In genomic region chr3:122992628-122993570, GRCh38 we compare ENCODE assay signal across 14 cellular contexts. TPM values are rescaled to one million over a fixed set of nuclear protein-coding genes. Genes with fewer than 3 reads are reported as not detected.
DNase-seq lines count a peak whose midpoint lies in the region; ATAC-seq and TF ChIP-seq lines count a peak whose summit lies in the region.
"Had no signal": no experiment of that assay in that cellular context is flagged by ENCODE, and none has a peak within 500 bp of the region (broad histone marks: within the 10 kb centered on the region; RNA-seq: fewer than 3 reads in every experiment).

No MANE protein-coding gene starts in this region.

- no peak for DNase-seq in Right ventricle myocardium superior
- DNase-seq in right atrium auricular region (ENCODE audit: low spot score), result no peak
- DNase-seq in cerebellar cortex (ENCODE audit: low spot score), result peak; percentile 53
- DNase-seq in medulla oblongata (ENCODE audit: extremely low spot score), result peak; percentile 45
- no peak for DNase-seq in stimulated activated effector memory CD8-positive, alpha-beta T cell treated with anti-CD3 and anti-CD28 coated beads, Interleukin-12 subunit alpha, Interleukin-12 subunit beta, amount 100 ng/mL, for 72 hours (ENCODE audit: low spot score in 2 of 2)
- DNase-seq in kidney glomerular epithelial cell (lab: John Stamatoyannopoulos, UW), result no peak
- no peak for DNase-seq in NK-92 (lab: John Stamatoyannopoulos, UW; ENCODE audit: unreplicated experiment)
- DNase-seq: activated naive CD4-positive, alpha-beta T cell treated with anti-CD3 and anti-CD28 coated beads, Interleukin-2, amount 50 U/mL, for 16 hours; DMS79 treated with DMSO at 0.1 percent for 48 hours; GOT3; left colon had no signal

- no peaks in the 10 kb centered on the region for H3K36me3 Mint-ChIP-seq in stimulated activated effector memory CD8-positive, alpha-beta T cell treated with anti-CD3 and anti-CD28 coated beads, Interleukin-12 subunit alpha, Interleukin-12 subunit beta, amount 100 ng/mL, for 72 hours

- intact Hi-C loops in Right ventricle myocardium superior (cut with DNase I), result no loop called here

- peak; percentile 18 for ATAC-seq in Right ventricle myocardium superior (ENCODE audit: poor library complexity)
- ATAC-seq in stimulated activated effector memory CD8-positive, alpha-beta T cell treated with anti-CD3 and anti-CD28 coated beads, Interleukin-12 subunit alpha, Interleukin-12 subunit beta, amount 100 ng/mL, for 72 hours, result no peak
- no peak for ATAC-seq in GM21717 (IDR thresholded peaks at IDR 0.05; ENCODE audit: unreplicated experiment)
- ATAC-seq: left colon had no signal

- no peak for TF ChIP-seq CTCF in right atrium auricular region (IDR thresholded peaks at IDR 0.05)

- no peak overlapping the region for H3K27ac ChIP-seq in right atrium auricular region
- H3K27ac ChIP-seq: vagina had no signal

- no peaks in the 10 kb centered on the region for H3K4me1 Mint-ChIP-seq in stimulated activated effector memory CD8-positive, alpha-beta T cell treated with anti-CD3 and anti-CD28 coated beads, Interleukin-12 subunit alpha, Interleukin-12 subunit beta, amount 100 ng/mL, for 72 hours

- no peaks in the 10 kb centered on the region for H3K27me3 ChIP-seq in right atrium auricular region
- H3K27me3 ChIP-seq: vagina had no signal

- H3K27ac Mint-ChIP-seq in stimulated activated effector memory CD8-positive, alpha-beta T cell treated with anti-CD3 and anti-CD28 coated beads, Interleukin-12 subunit alpha, Interleukin-12 subunit beta, amount 100 ng/mL, for 72 hours, result no peak overlapping the region

- H3K36me3 ChIP-seq in right atrium auricular region, result no peaks in the 10 kb centered on the region
- H3K36me3 ChIP-seq: vagina had no signal

- H3K4me1 ChIP-seq in right atrium auricular region, result peaks cover 4 to 44% of the 10 kb centered on the region in 2 donors

- H3K4me3 Mint-ChIP-seq in stimulated activated effector memory CD8-positive, alpha-beta T cell treated with anti-CD3 and anti-CD28 coated beads, Interleukin-12 subunit alpha, Interleukin-12 subunit beta, amount 100 ng/mL, for 72 hours, result no peak overlapping the region

- no peaks in the 10 kb centered on the region for H3K9me3 Mint-ChIP-seq in stimulated activated effector memory CD8-positive, alpha-beta T cell treated with anti-CD3 and anti-CD28 coated beads, Interleukin-12 subunit alpha, Interleukin-12 subunit beta, amount 100 ng/mL, for 72 hours

- no peaks in the 10 kb centered on the region for H3K9me3 ChIP-seq in right atrium auricular region
- H3K9me3 ChIP-seq: vagina had no signal

- no peak overlapping the region for H3K4me3 ChIP-seq in right atrium auricular region
- H3K4me3 ChIP-seq: vagina had no signal

RNA-seq across cellular contexts. Expression of gene SEMA5B, which starts 34.7 kb away (rescaled TPM):
- 2.1 TPM for total RNA-seq in Right ventricle myocardium superior
- total RNA-seq in right atrium auricular region, result 1 to 10 TPM in 1 of 2 donors, under 1 TPM in 1; 0.51 to 3.5 TPM
- total RNA-seq: activated CD8-positive, alpha-beta memory T cell treated with anti-CD3 and anti-CD28 coated beads for 36 hours had no signal

Comparison
In these comparisons a context has a peak if more than half of its experiments do, and no peak if none do; other contexts are left out.
1. DNase-seq: peak in cerebellar cortex (single experiment) and medulla oblongata (single experiment); none in Right ventricle myocardium superior (single experiment), right atrium auricular region (single experiment), stimulated activated effector memory CD8-positive, alpha-beta T cell treated with anti-CD3 and anti-CD28 coated beads, Interleukin-12 subunit alpha, Interleukin-12 subunit beta, amount 100 ng/mL, for 72 hours (0 of 2), kidney glomerular epithelial cell (single experiment) and NK-92 (single experiment).